In the genomic region with DNA sequence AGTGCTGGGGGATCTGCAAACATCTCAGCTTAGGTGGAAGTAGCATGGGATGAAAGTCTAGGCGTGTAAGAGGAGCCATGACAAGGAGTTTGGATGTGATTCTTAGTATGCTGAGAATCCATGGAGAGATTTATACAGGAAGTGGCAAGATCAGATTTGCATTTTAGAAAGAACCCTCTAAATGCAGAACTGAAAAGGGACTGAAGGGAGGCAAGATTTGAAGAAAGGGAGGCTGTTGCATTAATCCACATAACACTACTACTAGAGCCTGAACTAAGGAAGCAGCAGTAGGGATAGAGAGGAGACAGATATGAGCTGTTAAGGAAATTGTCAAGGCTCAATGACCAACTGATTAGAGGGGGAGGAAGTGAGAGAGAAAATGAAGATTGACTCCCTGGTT, we compare ENCODE assay signal across 12 cellular contexts. TPM values are rescaled to one million over a fixed set of nuclear protein-coding genes. Genes with fewer than 3 reads are reported as not detected.
DNase-seq lines count a peak whose midpoint lies in the region; ATAC-seq, FAIRE-seq and TF ChIP-seq lines count a peak whose summit lies in the region.
"Had no signal": no experiment of that assay in that cellular context is flagged by ENCODE, and none has a peak within 500 bp of the region (broad histone marks: within the 10 kb centered on the region; RNA-seq: fewer than 3 reads in every experiment).

No MANE protein-coding gene starts in this region.

- H3K4me3 Mint-ChIP-seq in activated T-helper 2 cell treated with anti-CD3 and anti-CD28 coated beads, Interferon-gamma antibody, Interleukin-2, Interleukin-4, amounts not matched to agents 10 μg/mL and 5 μg/mL and 100 μg/mL, durations not matched to agents 14 hours and 24 hours and 36 hours (ENCODE audit: low read depth): no peak overlapping the region

- H3K36me3 Mint-ChIP-seq in activated T-helper 2 cell treated with anti-CD3 and anti-CD28 coated beads, Interferon-gamma antibody, Interleukin-2, Interleukin-4, amounts not matched to agents 10 μg/mL and 5 μg/mL and 100 μg/mL, durations not matched to agents 14 hours and 24 hours and 36 hours (ENCODE audit: low read depth): peaks cover 37% of the 10 kb centered on the region

- H3K36me3 ChIP-seq in testis (ENCODE audit: low read depth, missing control alignments) (no peaks in the 10 kb centered on the region), tibial artery (no peaks in the 10 kb centered on the region), esophagus squamous epithelium (peaks cover 0 to 7% (median 0%) of the 10 kb centered on the region in 3 donors)
- H3K36me3 ChIP-seq: brain microvascular endothelial cell, prostate gland had no signal

- DNase-seq in GM12891 (ENCODE audit: insufficient read length, low spot score): no peak
- no peak for DNase-seq in activated T-helper 2 cell treated with anti-CD3 and anti-CD28 coated beads, Interferon-gamma antibody, Interleukin-2, Interleukin-4, amounts not matched to agents 10 μg/mL and 5 μg/mL and 100 μg/mL, durations not matched to agents 14 hours and 24 hours and 36 hours (ENCODE audit: low spot score)
- DNase-seq in testis: no peak
- DNase-seq in tibial artery: no peak
- no peak for DNase-seq in left ventricle myocardium superior
- no peak for DNase-seq in esophagus squamous epithelium (lab: John Stamatoyannopoulos, UW)
- DNase-seq: brain microvascular endothelial cell, left cardiac atrium, NCI-H1694 had no signal

- H3K27me3 ChIP-seq in testis (no peaks in the 10 kb centered on the region), tibial artery (no peaks in the 10 kb centered on the region), esophagus squamous epithelium (no peaks in the 10 kb centered on the region)
- H3K27me3 ChIP-seq: brain microvascular endothelial cell had no signal

- H3K4me3 ChIP-seq in testis (no peak overlapping the region), tibial artery (no peak overlapping the region), esophagus squamous epithelium (no peak overlapping the region)
- H3K4me3 ChIP-seq: prostate gland had no signal

- H3K4me1 ChIP-seq in testis: peaks cover 6% of the 10 kb centered on the region
- peaks cover 0 to 12% (median 9%) of the 10 kb centered on the region in 4 donors for H3K4me1 ChIP-seq in tibial artery
- H3K4me1 ChIP-seq in esophagus squamous epithelium: peaks cover under 1 to 23% (median 4%) of the 10 kb centered on the region in 3 donors
- H3K4me1 ChIP-seq: prostate gland had no signal

- FAIRE-seq in GM12891 (lab: Jason Lieb, UNC): peak; percentile 65

- intact Hi-C loops in activated T-helper 2 cell treated with anti-CD3 and anti-CD28 coated beads, Interferon-gamma antibody, Interleukin-2, Interleukin-4, amounts not matched to agents 10 μg/mL and 5 μg/mL and 100 μg/mL, durations not matched to agents 14 hours and 24 hours and 36 hours (cut with micrococcal nuclease): no loop called here
- intact Hi-C loops in testis (cut with DNase I; ENCODE audit: low total_unique reads) (no loop called here), tibial artery (cut with DNase I; ENCODE audit: low total_unique reads) (no loop called here), left ventricle myocardium superior (cut with micrococcal nuclease) (no loop called here), esophagus squamous epithelium (cut with DNase I) (no loop called here)

- 82 to 92% methylated on average over 1 of the region's 1 CpG for WGBS in testis, 2 donors
- WGBS in esophagus squamous epithelium, 2 donors: 56 to 67% methylated on average over 1 of the region's 1 CpG

- no peaks in the 10 kb centered on the region for H3K27me3 Mint-ChIP-seq in activated T-helper 2 cell treated with anti-CD3 and anti-CD28 coated beads, Interferon-gamma antibody, Interleukin-2, Interleukin-4, amounts not matched to agents 10 μg/mL and 5 μg/mL and 100 μg/mL, durations not matched to agents 14 hours and 24 hours and 36 hours (ENCODE audit: low read depth)

- H3K9me3 ChIP-seq in testis (no peaks in the 10 kb centered on the region), tibial artery (no peaks in the 10 kb centered on the region), esophagus squamous epithelium (no peaks in the 10 kb centered on the region)
- H3K9me3 ChIP-seq: prostate gland had no signal

- ATAC-seq in GM19397 (IDR thresholded peaks at IDR 0.05; ENCODE audit: unreplicated experiment) (peak; percentile 56), HG03039 (IDR thresholded peaks at IDR 0.05; ENCODE audit: unreplicated experiment) (peak; percentile 59), left ventricle myocardium superior (no peak)
- ATAC-seq: left cardiac atrium had no signal

- H3K4me1 Mint-ChIP-seq in activated T-helper 2 cell treated with anti-CD3 and anti-CD28 coated beads, Interferon-gamma antibody, Interleukin-2, Interleukin-4, amounts not matched to agents 10 μg/mL and 5 μg/mL and 100 μg/mL, durations not matched to agents 14 hours and 24 hours and 36 hours (ENCODE audit: low read depth): peaks cover 29% of the 10 kb centered on the region

- H3K27ac ChIP-seq in testis: no peak overlapping the region
- H3K27ac ChIP-seq in tibial artery: no peak overlapping the region
- H3K27ac ChIP-seq in esophagus squamous epithelium: no peak overlapping the region
- H3K27ac ChIP-seq: brain microvascular endothelial cell, prostate gland had no signal

- no peak for TF ChIP-seq POLR2A in GM12891 (IDR thresholded peaks at IDR 0.05; ENCODE audit: low read depth, low read length)
- TF ChIP-seq POLR2A in testis (IDR thresholded peaks at IDR 0.05): no peak
- TF ChIP-seq POLR2A in esophagus squamous epithelium (IDR thresholded peaks at IDR 0.05): no peak

- no peaks in the 10 kb centered on the region for H3K9me3 Mint-ChIP-seq in activated T-helper 2 cell treated with anti-CD3 and anti-CD28 coated beads, Interferon-gamma antibody, Interleukin-2, Interleukin-4, amounts not matched to agents 10 μg/mL and 5 μg/mL and 100 μg/mL, durations not matched to agents 14 hours and 24 hours and 36 hours

- TF ChIP-seq CTCF in testis (IDR thresholded peaks at IDR 0.05) (no peak), tibial artery (IDR thresholded peaks at IDR 0.05) (no peak), esophagus squamous epithelium (IDR thresholded peaks at IDR 0.05) (no peak)

- H3K27ac Mint-ChIP-seq in activated T-helper 2 cell treated with anti-CD3 and anti-CD28 coated beads, Interferon-gamma antibody, Interleukin-2, Interleukin-4, amounts not matched to agents 10 μg/mL and 5 μg/mL and 100 μg/mL, durations not matched to agents 14 hours and 24 hours and 36 hours: peak overlapping the region; percentile 72

TF ChIP-seq in GM12891, 5 proteins besides CTCF, POLR2A, EP300 and RAD21:
- TF ChIP-seq SPI1 (IDR thresholded peaks at IDR 0.05; ENCODE audit: low read depth, low read length) (peak; percentile 90), PAX5 (IDR thresholded peaks at IDR 0.05; ENCODE audit: insufficient read depth, low read length, severe bottlenecking) (no peak), POU2F2 (IDR thresholded peaks at IDR 0.05; ENCODE audit: low read depth, low read length) (0 out of 2 replicates have a peak, but pooled peaks have one; percentile 18), TAF1 (IDR thresholded peaks at IDR 0.05; ENCODE audit: low read depth, low read length) (no peak)

RNA-seq across cellular contexts. Expression of gene C1orf74, which starts 9.8 kb away (rescaled TPM):
- polyA plus RNA-seq in GM12891 (2012; ENCODE audit: low read depth, missing spikeins): 1.5 TPM
- 2.8 and 3.0 TPM in 2 replicates for total RNA-seq in activated T-helper 2 cell treated with anti-CD3 and anti-CD28 coated beads, Interferon-gamma antibody, Interleukin-2, Interleukin-4, amounts not matched to agents 10 μg/mL and 5 μg/mL and 100 μg/mL, durations not matched to agents 14 hours and 24 hours and 36 hours
- 1 to 10 TPM; 5.0 to 5.2 TPM for total RNA-seq in testis
- polyA plus RNA-seq in testis (ENCODE audit: insufficient read depth, low read depth, low replicate concordance): 2.6 TPM
- total RNA-seq in left ventricle myocardium superior: 2.0 TPM
- 1 to 10 TPM; 2.9 to 6.2 (median 4.1) TPM for total RNA-seq in esophagus squamous epithelium

RNA-seq across cellular contexts. Expression of gene TRAF3IP3, which starts 18.7 kb away (rescaled TPM):
- 72.5 TPM for polyA plus RNA-seq in GM12891 (2012; ENCODE audit: low read depth, missing spikeins)
- 386 and 390 TPM in 2 replicates for total RNA-seq in activated T-helper 2 cell treated with anti-CD3 and anti-CD28 coated beads, Interferon-gamma antibody, Interleukin-2, Interleukin-4, amounts not matched to agents 10 μg/mL and 5 μg/mL and 100 μg/mL, durations not matched to agents 14 hours and 24 hours and 36 hours
- total RNA-seq in testis (1 to 10 TPM in 1 of 2 donors, under 1 TPM in 1; 0.63 to 3.3 TPM), left ventricle myocardium superior (1.9 TPM), esophagus squamous epithelium (10 to 100 TPM in 1 of 4 donors, 1 to 10 TPM in 3; 1.2 to 10.3 (median 1.9) TPM)
- 9.2 TPM for polyA plus RNA-seq in testis (ENCODE audit: insufficient read depth, low read depth, low replicate concordance)

RNA-seq across cellular contexts. Expression of gene IRF6, which starts 31.4 kb away (rescaled TPM):
- 1.1 TPM for polyA plus RNA-seq in GM12891 (2012; ENCODE audit: low read depth, missing spikeins)
- 0.25 TPM in 1 of 2 replicates, not detected in the other for total RNA-seq in activated T-helper 2 cell treated with anti-CD3 and anti-CD28 coated beads, Interferon-gamma antibody, Interleukin-2, Interleukin-4, amounts not matched to agents 10 μg/mL and 5 μg/mL and 100 μg/mL, durations not matched to agents 14 hours and 24 hours and 36 hours
- total RNA-seq in testis (10 to 100 TPM in 1 of 2 donors, 1 to 10 TPM in 1; 8.7 to 19.2 TPM), left ventricle myocardium superior (48.5 TPM), esophagus squamous epithelium (100 to 1,000 TPM in 2 of 4 donors, 10 to 100 TPM in 2; 94.8 to 110 (median 98.6) TPM)
- 8.2 TPM for polyA plus RNA-seq in testis (ENCODE audit: insufficient read depth, low read depth, low replicate concordance)

RNA-seq across cellular contexts. Expression of gene UTP25, which starts 53.2 kb away (rescaled TPM):
- 2.5 TPM for polyA plus RNA-seq in GM12891 (2012; ENCODE audit: low read depth, missing spikeins)
- 18.7 and 19.6 TPM in 2 replicates for total RNA-seq in activated T-helper 2 cell treated with anti-CD3 and anti-CD28 coated beads, Interferon-gamma antibody, Interleukin-2, Interleukin-4, amounts not matched to agents 10 μg/mL and 5 μg/mL and 100 μg/mL, durations not matched to agents 14 hours and 24 hours and 36 hours
- 1 to 10 TPM; 7.1 to 7.7 TPM for total RNA-seq in testis
- polyA plus RNA-seq in testis (ENCODE audit: insufficient read depth, low read depth, low replicate concordance): 4.0 TPM
- total RNA-seq in left ventricle myocardium superior: 2.5 TPM
- total RNA-seq in esophagus squamous epithelium: 10 to 100 TPM in 1 of 4 donors, 1 to 10 TPM in 3; 3.9 to 13.5 (median 7.8) TPM

Comparison
In these comparisons a context has a peak if more than half of its experiments do, and no peak if none do; other contexts are left out.
1. RNA of gene TRAF3IP3, which starts 18.7 kb away (total RNA-seq): 386 to 390 TPM in activated T-helper 2 cell treated with anti-CD3 and anti-CD28 coated beads, Interferon-gamma antibody, Interleukin-2, Interleukin-4, amounts not matched to agents 10 μg/mL and 5 μg/mL and 100 μg/mL, durations not matched to agents 14 hours and 24 hours and 36 hours; 0.63 to 3.3 TPM in testis, 1.2 to 10.3 TPM in esophagus squamous epithelium and 1.9 TPM in left ventricle myocardium superior (single experiment); every median in the first group is over 10 times any median in the second.